In genomic region chr3:9395570-9396300, GRCh38 we compare ENCODE assay signal across 9 cellular contexts. TPM values are rescaled to one million over a fixed set of nuclear protein-coding genes. Genes with fewer than 3 reads are reported as not detected.
DNase-seq lines count a peak whose midpoint lies in the region; ATAC-seq, FAIRE-seq and TF ChIP-seq lines count a peak whose summit lies in the region.
"Had no signal": no experiment of that assay in that cellular context is flagged by ENCODE, and none has a peak within 500 bp of the region (broad histone marks: within the 10 kb centered on the region; RNA-seq: fewer than 3 reads in every experiment).

No MANE protein-coding gene starts in this region.

- 3 to 5% methylated on average over 11 to 13 of the region's 15 CpGs for WGBS in gastroesophageal sphincter (ENCODE audit: low coverage in 1 of 2), 2 donors

- CTCF ChIA-PET in WTC11 (lab: Charles Lee), result interaction anchor here (1.1 to 3.7 kb wide), 6 partner anchors 9 to 335 kb away, joined by 3 to 13 read pairs (median 4); partner anchors contain the start of gene THUMPD3

- TF ChIP-seq POLR2A in gastroesophageal sphincter (IDR thresholded peaks at IDR 0.05), result no peak
- no peak for TF ChIP-seq POLR2A in H54 (IDR thresholded peaks at IDR 0.05; ENCODE audit: low read depth, low read length)

- DNase-seq in HAP-1 (ENCODE audit: low spot score in 2 of 2), result no peak
- no peak for DNase-seq in WTC11 (ENCODE audit: low spot score)
- DNase-seq in H54 (ENCODE audit: insufficient read length, low spot score), result no peak
- DNase-seq in RPMI8226, result no peak
- no peak for DNase-seq in ACHN

- peaks cover 38% of the 10 kb centered on the region for H3K4me1 Mint-ChIP-seq in WTC11

- ATAC-seq in WTC11 (no peak), gastroesophageal sphincter (no peak), GM18858 (IDR thresholded peaks at IDR 0.05; ENCODE audit: unreplicated experiment) (no peak)

- no peaks in the 10 kb centered on the region for H3K27me3 Mint-ChIP-seq in WTC11 (ENCODE audit: low read depth)

- no peaks in the 10 kb centered on the region for H3K9me3 ChIP-seq in HAP-1
- H3K9me3 ChIP-seq in gastroesophageal sphincter, result no peaks in the 10 kb centered on the region

- H3K4me1 ChIP-seq in HAP-1 (peaks cover 16% of the 10 kb centered on the region), gastroesophageal sphincter (peaks cover 18 to 73% (median 27%) of the 10 kb centered on the region in 3 donors)

- peak overlapping the region; percentile 84 to 99 (median 98) for H3K27ac ChIP-seq in gastroesophageal sphincter
- H3K27ac ChIP-seq in skin epidermis, result peak overlapping the region; percentile 79 to 100 (median 99)

- in situ Hi-C loops in HAP-1 (cut with MboI; ENCODE audit: low sequenced_read_pairs), result no loop called here
- in situ Hi-C loops in ACHN (cut with HindIII; ENCODE audit: low pct_ligation_motif_present, low pct_unique_long_range_greater_than_20kb, low sequenced_read_pairs), result no loop called here

- H3K36me3 ChIP-seq in HAP-1 (replicated peaks), result peaks cover 35% of the 10 kb centered on the region
- H3K36me3 ChIP-seq in gastroesophageal sphincter, result peaks cover 0 to 20% of the 10 kb centered on the region in 2 donors

- H3K36me3 Mint-ChIP-seq in WTC11, result peaks cover 45% of the 10 kb centered on the region

- H3K4me3 ChIP-seq in HAP-1 (peak overlapping the region; percentile 71), gastroesophageal sphincter (peak overlapping the region; percentile 54 to 84), skin epidermis (peak overlapping the region; percentile 75 to 92 (median 90))

- peak overlapping the region; percentile 95 for H3K4me3 Mint-ChIP-seq in WTC11

- no peaks in the 10 kb centered on the region for H3K27me3 ChIP-seq in HAP-1 (ENCODE audit: low read depth)
- H3K27me3 ChIP-seq in gastroesophageal sphincter, result no peaks in the 10 kb centered on the region

- TF ChIP-seq CTCF in WTC11 (IDR thresholded peaks at IDR 0.05) (no peak), gastroesophageal sphincter (IDR thresholded peaks at IDR 0.05) (no peak)

- no peak for TF ChIP-seq EP300 in gastroesophageal sphincter (IDR thresholded peaks at IDR 0.05)

- no peaks in the 10 kb centered on the region for H3K9me3 Mint-ChIP-seq in WTC11

- POLR2A ChIA-PET in WTC11 (lab: Charles Lee), result interaction anchor here (0.9 to 4.6 kb wide), 6 partner anchors 9 to 33 kb away, joined by 3 to 36 read pairs (median 6); partner anchors contain the start of gene THUMPD3

- H3K27ac Mint-ChIP-seq in WTC11, result peak overlapping the region; percentile 99

- no peak for FAIRE-seq in H54 (lab: Jason Lieb, UNC)
- FAIRE-seq: islet of Langerhans had no signal

TF ChIP-seq in WTC11, 78 proteins besides CTCF, POLR2A, EP300 and RAD21:
- TF ChIP-seq ZNF423 (CRISPR knock-in tag; IDR thresholded peaks at IDR 0.05) (no peak), TP53 (CRISPR knock-in tag; IDR thresholded peaks at IDR 0.05) (no peak), SMAD4 (CRISPR knock-in tag; IDR thresholded peaks at IDR 0.05) (no peak), MAX (CRISPR knock-in tag; IDR thresholded peaks at IDR 0.05) (no peak), GRHL2 (CRISPR knock-in tag; IDR thresholded peaks at IDR 0.05; ENCODE audit: insufficient replicate concordance, severe bottlenecking) (no peak), SMAD3 (CRISPR knock-in tag; IDR thresholded peaks at IDR 0.05; ENCODE audit: borderline replicate concordance) (no peak), ZNF263 (CRISPR knock-in tag; IDR thresholded peaks at IDR 0.05; ENCODE audit: low read depth) (no peak), NR2C2 (CRISPR knock-in tag; IDR thresholded peaks at IDR 0.05) (no peak), ZNF138 (CRISPR knock-in tag; conservative IDR thresholded peaks at IDR 0.05) (no peak), ZNF416 (CRISPR knock-in tag; IDR thresholded peaks at IDR 0.05) (no peak), NR3C1 (CRISPR knock-in tag; conservative IDR thresholded peaks at IDR 0.05; ENCODE audit: low read depth) (no peak), AFF4 (CRISPR knock-in tag; IDR thresholded peaks at IDR 0.05; ENCODE audit: borderline replicate concordance) (no peak), NFE2L1 (CRISPR knock-in tag; IDR thresholded peaks at IDR 0.05) (no peak), TCF7 (CRISPR knock-in tag; IDR thresholded peaks at IDR 0.05; ENCODE audit: low read depth) (no peak), SOX15 (CRISPR knock-in tag; IDR thresholded peaks at IDR 0.05) (no peak), ZBTB21 (CRISPR knock-in tag; IDR thresholded peaks at IDR 0.05; ENCODE audit: borderline replicate concordance) (no peak), OVOL2 (CRISPR knock-in tag; IDR thresholded peaks at IDR 0.05; ENCODE audit: borderline replicate concordance) (no peak), PRDM15 (CRISPR knock-in tag; IDR thresholded peaks at IDR 0.05) (no peak), ZNF671 (CRISPR knock-in tag; IDR thresholded peaks at IDR 0.05) (no peak)

RNA-seq across cellular contexts. Expression of gene SETD5, which starts 1.7 kb away (rescaled TPM):
- 247 to 279 TPM (median 268 TPM) in 3 replicates for total RNA-seq in WTC11 (2021)
- 10 to 100 TPM; 51.5 to 95.3 (median 76.8) TPM for total RNA-seq in gastroesophageal sphincter

RNA-seq across cellular contexts. Expression of gene THUMPD3, which starts 32.9 kb away (rescaled TPM):
- 55.2 to 67.5 TPM (median 66.0 TPM) in 3 replicates for total RNA-seq in WTC11 (2021)
- 10 to 100 TPM; 18.8 to 32.1 (median 25.8) TPM for total RNA-seq in gastroesophageal sphincter
